9 cellular contexts compared by ENCODE assay signal in genomic region chr1:15685820-15686219, GRCh38. TPM values are rescaled to one million over a fixed set of nuclear protein-coding genes. Genes with fewer than 3 reads are reported as not detected.
A peak's percentile ranks its signal among the peaks of the same experiment; 100 is the strongest.
DNase-seq lines count a peak whose midpoint lies in the region; TF ChIP-seq lines count a peak whose summit lies in the region.
"Had no signal": no experiment of that assay in that cellular context is flagged by ENCODE, and none has a peak within 500 bp of the region (broad histone marks: within the 10 kb centered on the region; RNA-seq: fewer than 3 reads in every experiment).

No MANE protein-coding gene starts in this region.

- in situ Hi-C loops in HAP-1 (cut with MboI; ENCODE audit: low sequenced_read_pairs) = no loop called here

- CTCF ChIA-PET in activated CD4-positive, alpha-beta memory T cell treated with anti-CD3 and anti-CD28 coated beads, Interleukin-2, amount 10 ng/mL, durations not matched to agents 7 days and 5 days (lab: Charles Lee) = interaction anchor here (1.1 to 1.9 kb wide), 4 partner anchors 11 to 69 kb away, joined by 3 to 5 read pairs (median 4); no protein-coding TSS in a partner anchor

- H3K36me3 ChIP-seq in HAP-1 (replicated peaks) = 0 out of 2 replicates have a peak, but pooled peaks cover 6% of the 10 kb centered on the region

- H3K27ac Mint-ChIP-seq in activated CD4-positive, alpha-beta memory T cell treated with anti-CD3 and anti-CD28 coated beads, Interleukin-2, amount 10 ng/mL, durations not matched to agents 7 days and 5 days = peak overlapping the region; percentile 42

- peaks cover 16% of the 10 kb centered on the region for H3K36me3 Mint-ChIP-seq in activated CD4-positive, alpha-beta memory T cell treated with anti-CD3 and anti-CD28 coated beads, Interleukin-2, amount 10 ng/mL, durations not matched to agents 7 days and 5 days (ENCODE audit: low read depth)

- H3K4me3 ChIP-seq in HAP-1 = peak overlapping the region; percentile 10
- peak overlapping the region; percentile 87 for H3K4me3 ChIP-seq in fibroblast of the aortic adventitia (ENCODE audit: low read depth, low read length)
- peak overlapping the region in 4 of 7 experiments; percentile 83 to 93 (median 90) for H3K4me3 ChIP-seq in skin epidermis

- no peaks in the 10 kb centered on the region for H3K27me3 ChIP-seq in HAP-1 (ENCODE audit: low read depth)

- no peak for DNase-seq in HAP-1 (ENCODE audit: low spot score in 2 of 2)
- DNase-seq in activated CD4-positive, alpha-beta memory T cell treated with anti-CD3 and anti-CD28 coated beads, Interleukin-2, amount 10 ng/mL, durations not matched to agents 7 days and 5 days = no peak
- DNase-seq in fibroblast of the aortic adventitia (ENCODE audit: low read depth) = no peak
- no peak for DNase-seq in stimulated activated CD4-positive, alpha-beta T cell treated with anti-CD3 and anti-CD28 coated beads, Interleukin-4, amount 100 ng/mL, for 24 hours
- no peak for DNase-seq in kidney glomerular epithelial cell (lab: John Stamatoyannopoulos, UW)
- no peak for DNase-seq in NCI-H146 treated with DMSO at 0.1 percent for 48 hours (lab: John Stamatoyannopoulos, UW; ENCODE audit: unreplicated experiment)
- DNase-seq in NCI-H2171 treated with DMSO at 0.1 percent for 48 hours (lab: John Stamatoyannopoulos, UW) = no peak

- no peak for TF ChIP-seq CTCF in fibroblast of the aortic adventitia (IDR thresholded peaks at IDR 0.05; ENCODE audit: insufficient read depth, low read length)

- peak overlapping the region; percentile 40 for H3K4me3 Mint-ChIP-seq in activated CD4-positive, alpha-beta memory T cell treated with anti-CD3 and anti-CD28 coated beads, Interleukin-2, amount 10 ng/mL, durations not matched to agents 7 days and 5 days

- H3K4me1 Mint-ChIP-seq in activated CD4-positive, alpha-beta memory T cell treated with anti-CD3 and anti-CD28 coated beads, Interleukin-2, amount 10 ng/mL, durations not matched to agents 7 days and 5 days = peaks cover 39% of the 10 kb centered on the region

- peaks cover 13% of the 10 kb centered on the region for H3K4me1 ChIP-seq in HAP-1

- no peaks in the 10 kb centered on the region for H3K9me3 Mint-ChIP-seq in activated CD4-positive, alpha-beta memory T cell treated with anti-CD3 and anti-CD28 coated beads, Interleukin-2, amount 10 ng/mL, durations not matched to agents 7 days and 5 days

- H3K9me3 ChIP-seq in HAP-1 = no peaks in the 10 kb centered on the region

- H3K27ac ChIP-seq in skin epidermis = peak overlapping the region in 16 of 21 experiments; percentile 42 to 100 (median 98)

- no peaks in the 10 kb centered on the region for H3K27me3 Mint-ChIP-seq in activated CD4-positive, alpha-beta memory T cell treated with anti-CD3 and anti-CD28 coated beads, Interleukin-2, amount 10 ng/mL, durations not matched to agents 7 days and 5 days

- POLR2A ChIA-PET in activated CD4-positive, alpha-beta memory T cell treated with anti-CD3 and anti-CD28 coated beads, Interleukin-2, amount 10 ng/mL, durations not matched to agents 7 days and 5 days (lab: Charles Lee) = interaction anchor here (0.6 to 5.1 kb wide), 3 partner anchors 11 to 165 kb away, joined by 3 to 49 read pairs (median 4); partner anchors contain the start of gene DDI2

RNA-seq across cellular contexts. Expression of gene PLEKHM2, which starts 1.7 kb away (rescaled TPM):
- 10 to 100 TPM; 55.4 to 58.8 TPM for total RNA-seq in activated CD4-positive, alpha-beta memory T cell treated with anti-CD3 and anti-CD28 coated beads, Interleukin-2, amount 10 ng/mL, durations not matched to agents 7 days and 5 days
- total RNA-seq in fibroblast of the aortic adventitia (ENCODE audit: low replicate concordance) = 19.3 and 76.5 TPM in 2 replicates

RNA-seq across cellular contexts. Expression of gene SLC25A34, which starts 50.2 kb away (rescaled TPM):
- total RNA-seq in activated CD4-positive, alpha-beta memory T cell treated with anti-CD3 and anti-CD28 coated beads, Interleukin-2, amount 10 ng/mL, durations not matched to agents 7 days and 5 days = 1 to 10 TPM; 1.4 to 1.9 TPM
- 0.54 and 0.65 TPM in 2 replicates for total RNA-seq in fibroblast of the aortic adventitia (ENCODE audit: low replicate concordance)

RNA-seq across cellular contexts. Expression of gene TMEM82, which starts 56.5 kb away (rescaled TPM):
- not detected for total RNA-seq in activated CD4-positive, alpha-beta memory T cell treated with anti-CD3 and anti-CD28 coated beads, Interleukin-2, amount 10 ng/mL, durations not matched to agents 7 days and 5 days
- total RNA-seq in fibroblast of the aortic adventitia (ENCODE audit: low replicate concordance) = not detected in 2 replicates
- total RNA-seq: glomerular endothelial cell had no signal

Comparison
In these comparisons a context has a peak if more than half of its experiments do, and no peak if none do; other contexts are left out.
1. H3K4me3 ChIP-seq: peak in every context shown above with its lines; median percentile 90 in skin epidermis; 87 in fibroblast of the aortic adventitia; 10 in HAP-1.